1 cellular context compared by ENCODE assay signal in genomic region chr1:155168456-155169210, GRCh38.
A peak's percentile ranks its signal among the peaks of the same experiment; 100 is the strongest.
TF ChIP-seq lines count a peak whose summit lies in the region.

No MANE protein-coding gene starts in this region.

TF ChIP-seq in HepG2, 621 proteins besides CTCF, POLR2A, EP300 and RAD21:
- 0 out of 2 replicates have a peak, but pooled peaks have one; percentile 6 for TF ChIP-seq ZNF572 (CRISPR knock-in tag; IDR thresholded peaks at IDR 0.05)
- no peak for TF ChIP-seq ZNF124 (CRISPR knock-in tag; IDR thresholded peaks at IDR 0.05)
